8 cellular contexts compared by ENCODE assay signal in the genomic region with DNA sequence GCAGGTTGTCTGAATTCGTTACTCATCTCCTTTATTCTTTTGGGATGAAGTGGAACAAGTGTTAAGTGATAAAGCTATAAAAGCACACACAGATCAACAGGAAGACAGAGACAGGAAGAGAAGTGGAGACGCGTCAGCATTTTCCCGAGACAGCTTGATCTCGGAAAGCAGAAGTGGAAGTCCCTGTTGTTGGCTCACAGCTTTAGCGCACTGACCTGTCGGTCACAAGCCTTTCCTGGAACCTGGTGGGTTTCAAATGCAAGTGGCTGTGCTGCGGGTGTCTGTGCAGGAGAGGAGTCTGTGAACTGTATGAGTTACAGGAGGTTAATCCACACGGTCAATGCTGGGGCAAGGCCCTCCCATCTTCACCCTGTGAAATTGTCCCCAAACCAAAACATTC.
A peak's percentile ranks its signal among the peaks of the same experiment; 100 is the strongest.
DNase-seq lines count a peak whose midpoint lies in the region; ATAC-seq and TF ChIP-seq lines count a peak whose summit lies in the region.

No MANE protein-coding gene starts in this region.

- peaks cover 5% of the 10 kb centered on the region for H3K9me3 Mint-ChIP-seq in activated CD4-positive, alpha-beta T cell treated with anti-CD3 and anti-CD28 coated beads, Interleukin-2, amount 10 ng/mL, durations not matched to agents 24 days and 14 days

- peaks cover 2% of the 10 kb centered on the region for H3K27me3 Mint-ChIP-seq in activated CD4-positive, alpha-beta T cell treated with anti-CD3 and anti-CD28 coated beads, Interleukin-2, amount 10 ng/mL, durations not matched to agents 24 days and 14 days

- no peak for TF ChIP-seq POLR2A in stomach (IDR thresholded peaks at IDR 0.05)

- no peaks in the 10 kb centered on the region for H4K20me1 ChIP-seq in hepatocyte (ENCODE audit: insufficient read depth, poor library complexity, severe bottlenecking)

- intact Hi-C loops in activated CD4-positive, alpha-beta T cell treated with anti-CD3 and anti-CD28 coated beads, Interleukin-2, amount 10 ng/mL, durations not matched to agents 24 days and 14 days (cut with micrococcal nuclease), result loop anchor here (1.0 kb wide), 1 partner anchor 9 kb away; no protein-coding TSS in a partner anchor
- intact Hi-C loops in stomach (cut with DNase I; ENCODE audit: low total_unique reads), result no loop called here

- no peaks in the 10 kb centered on the region for H3K36me3 Mint-ChIP-seq in activated CD4-positive, alpha-beta T cell treated with anti-CD3 and anti-CD28 coated beads, Interleukin-2, amount 10 ng/mL, durations not matched to agents 24 days and 14 days (ENCODE audit: low read depth)

- H3K27ac Mint-ChIP-seq in activated CD4-positive, alpha-beta T cell treated with anti-CD3 and anti-CD28 coated beads, Interleukin-2, amount 10 ng/mL, durations not matched to agents 24 days and 14 days, result peak overlapping the region; percentile 73

- peaks cover 48% of the 10 kb centered on the region for H3K4me1 ChIP-seq in hepatocyte (ENCODE audit: insufficient read depth)
- peaks cover 0 to 21% (median 0%) of the 10 kb centered on the region in 4 donors for H3K4me1 ChIP-seq in stomach

- H3K4me3 ChIP-seq in hepatocyte (no peak overlapping the region), stomach (no peak overlapping the region)

- H3K9me3 ChIP-seq in hepatocyte (ENCODE audit: low read depth) (no peaks in the 10 kb centered on the region), stomach (no peaks in the 10 kb centered on the region)

- TF ChIP-seq CTCF in hepatocyte (IDR thresholded peaks at IDR 0.05; ENCODE audit: poor library complexity) (no peak), stomach (IDR thresholded peaks at IDR 0.05) (no peak)

- H3K4me3 Mint-ChIP-seq in activated CD4-positive, alpha-beta T cell treated with anti-CD3 and anti-CD28 coated beads, Interleukin-2, amount 10 ng/mL, durations not matched to agents 24 days and 14 days, result peak overlapping the region; percentile 61

- DNase-seq in C1 segment of cervical spinal cord (lab: John Stamatoyannopoulos, UW), result peak in 9 of 14 donors; percentile 23 to 60 (median 46)
- DNase-seq in activated CD4-positive, alpha-beta T cell treated with anti-CD3 and anti-CD28 coated beads, Interleukin-2, amount 10 ng/mL, durations not matched to agents 24 days and 14 days, result peak; percentile 76
- DNase-seq in hepatocyte (ENCODE audit: low spot score), result no peak
- peak; percentile 48 for DNase-seq in stomach
- DNase-seq in NCI-H526 (lab: John Stamatoyannopoulos, UW), result no peak
- DNase-seq in NCI-H128 (lab: John Stamatoyannopoulos, UW; ENCODE audit: unreplicated experiment), result no peak

- peaks cover 7% of the 10 kb centered on the region for H3K4me1 Mint-ChIP-seq in activated CD4-positive, alpha-beta T cell treated with anti-CD3 and anti-CD28 coated beads, Interleukin-2, amount 10 ng/mL, durations not matched to agents 24 days and 14 days

- H3K79me2 ChIP-seq in hepatocyte, result no peaks in the 10 kb centered on the region

- TF ChIP-seq EP300 in stomach (IDR thresholded peaks at IDR 0.05), result no peak

- H3K27ac ChIP-seq in hepatocyte, result peak overlapping the region; percentile 82
- H3K27ac ChIP-seq in stomach, result peak overlapping the region; percentile 3 to 71 (median 56)

- H3K36me3 ChIP-seq in hepatocyte (replicated peaks; ENCODE audit: insufficient read depth, low read depth) (no peaks in the 10 kb centered on the region), stomach (no peaks in the 10 kb centered on the region)

- no peaks in the 10 kb centered on the region for H3K9me2 ChIP-seq in hepatocyte (replicated peaks; ENCODE audit: insufficient read depth)

- no peak overlapping the region for H3K4me2 ChIP-seq in hepatocyte

- H2AFZ ChIP-seq in hepatocyte, result no peak overlapping the region

- ATAC-seq in GM19324 (IDR thresholded peaks at IDR 0.05; ENCODE audit: low FRiP score, unreplicated experiment) (peak; percentile 85), HG03175 (IDR thresholded peaks at IDR 0.05; ENCODE audit: unreplicated experiment) (peak; percentile 93)

- 68% methylated on average over 9 of the region's 9 CpGs for WGBS in hepatocyte (ENCODE audit: low lambda C conversion rate, missing lambda C conversion rate)
- WGBS in stomach, 5 donors, result 41 to 75% (median 65%) methylated on average over 9 of the region's 9 CpGs

- H3K27me3 ChIP-seq in hepatocyte, result no peaks in the 10 kb centered on the region
- H3K27me3 ChIP-seq in stomach, result no peaks in the 10 kb centered on the region

Comparison
In these comparisons a context has a peak if more than half of its experiments do, and no peak if none do; other contexts are left out.
1. DNase-seq: peak in C1 segment of cervical spinal cord (9 of 14), activated CD4-positive, alpha-beta T cell treated with anti-CD3 and anti-CD28 coated beads, Interleukin-2, amount 10 ng/mL, durations not matched to agents 24 days and 14 days (single experiment) and stomach (single experiment); none in hepatocyte (single experiment), NCI-H526 (0 of 2) and NCI-H128 (single experiment).